Comparison of ENCODE assay signal across 14 cellular contexts in genomic region chr22:26615149-26615548, GRCh38. TPM values are rescaled to one million over a fixed set of nuclear protein-coding genes. Genes with fewer than 3 reads are reported as not detected.
DNase-seq lines count a peak whose midpoint lies in the region; ATAC-seq and TF ChIP-seq lines count a peak whose summit lies in the region.
"Had no signal": no experiment of that assay in that cellular context is flagged by ENCODE, and none has a peak within 500 bp of the region (broad histone marks: within the 10 kb centered on the region; RNA-seq: fewer than 3 reads in every experiment).

No MANE protein-coding gene starts in this region.

- CTCF ChIA-PET in IMR-90 (lab: Yijun Ruan, JAX): no interaction called here

- no peaks in the 10 kb centered on the region for H4K20me1 ChIP-seq in IMR-90 (ENCODE audit: insufficient read depth, low read length)

- H3K9me1 ChIP-seq in IMR-90 (ENCODE audit: insufficient read depth, low read length): peaks cover 14% of the 10 kb centered on the region

- H3K18ac ChIP-seq in IMR-90 (ENCODE audit: low read depth, low read length): no peak overlapping the region

- DNase-seq in GM13976 (ENCODE audit: low spot score): peak; percentile 63
- DNase-seq in IMR-90: no peak
- peak; percentile 68 for DNase-seq in germinal center (ENCODE audit: low spot score)
- no peak for DNase-seq in T1000 (lab: John Stamatoyannopoulos, UW)
- DNase-seq: heart right ventricle, right cardiac atrium had no signal

- intact Hi-C loops in IMR-90 (cut with micrococcal nuclease): no loop called here

- no peak overlapping the region for H3K4me3 ChIP-seq in IMR-90 (ENCODE audit: insufficient read depth, low read depth, low read length)
- H3K4me3 ChIP-seq: cardiac muscle cell, heart right ventricle had no signal

- TF ChIP-seq CTCF in GM13976 (IDR thresholded peaks at IDR 0.05; ENCODE audit: borderline replicate concordance, control extremely low read depth, extremely low read depth, insufficient read depth, missing control alignments) (no peak), IMR-90 (conservative IDR thresholded peaks at IDR 0.05; ENCODE audit: low read depth, low read length) (no peak)

- no peak for TF ChIP-seq POLR2A in IMR-90 (IDR thresholded peaks at IDR 0.05; ENCODE audit: low read depth, low read length)

- peaks cover 0 to 5% of the 10 kb centered on the region in 2 experiments; a peak in 1 of 4 replicates for H3K79me1 ChIP-seq in IMR-90 (ENCODE audit: low read depth in 1 of 2, low read length in 2 of 2)

- in situ Hi-C loops in GM13976 (cut with MboI; ENCODE audit: low sequenced_read_pairs, unreplicated experiment) (no loop called here), IMR-90 (cut with MboI; ENCODE audit: low sequenced_read_pairs) (no loop called here)

- no peak overlapping the region for H2BK20ac ChIP-seq in IMR-90 (ENCODE audit: low read depth, low read length)

- dilution Hi-C loops in IMR-90 (cut with HindIII; ENCODE audit: low sequenced_read_pairs, unreplicated experiment): no loop called here

- no peak overlapping the region for H2BK120ac ChIP-seq in IMR-90 (ENCODE audit: low read depth, low read length)

- WGBS in IMR-90 (ENCODE audit: extremely low coverage in 2 of 2, insufficient read length in 1 of 2), 2 experiments: no CpG with 5 or more reads among the region's 5 CpGs

- no TSS peak for BruUV-seq in IMR-90 (replicated peaks; lab: Mats Ljungman, UMichigan)

- H3K27me3 ChIP-seq in IMR-90 (ENCODE audit: control insufficient read depth, insufficient read depth, low read length): peaks cover 8% of the 10 kb centered on the region

- H2BK15ac ChIP-seq in IMR-90 (ENCODE audit: low read depth, low read length): no peak overlapping the region

- no peak overlapping the region for H3K14ac ChIP-seq in IMR-90 (replicated peaks; ENCODE audit: low read depth, low read length)

- no peak overlapping the region for H2AK9ac ChIP-seq in IMR-90 (replicated peaks; ENCODE audit: low read depth, low read length, poor library complexity)

- ATAC-seq in GM21381 (IDR thresholded peaks at IDR 0.05; ENCODE audit: unreplicated experiment): peak; percentile 63
- ATAC-seq in IMR-90 (ENCODE audit: low read depth): no peak
- no peak for ATAC-seq in HG02759 (IDR thresholded peaks at IDR 0.05; ENCODE audit: unreplicated experiment)
- ATAC-seq in GM19455 (IDR thresholded peaks at IDR 0.05; ENCODE audit: unreplicated experiment): no peak
- ATAC-seq in GM21528 (IDR thresholded peaks at IDR 0.05; ENCODE audit: low FRiP score, unreplicated experiment): no peak
- ATAC-seq: heart right ventricle, left colon, right cardiac atrium had no signal

- 0 out of 2 replicates have a peak overlapping the region, but pooled peaks have one; percentile 33 for H2AK5ac ChIP-seq in IMR-90 (ENCODE audit: low read depth, low read length)

- no peaks in the 10 kb centered on the region for H3K36me3 ChIP-seq in IMR-90 (ENCODE audit: control insufficient read depth, insufficient read depth, low read length)
- H3K36me3 ChIP-seq: cardiac muscle cell, heart right ventricle had no signal

- H2BK5ac ChIP-seq in IMR-90 (ENCODE audit: low read depth, low read length, poor library complexity, severe bottlenecking): no peak overlapping the region

- no peak overlapping the region for H4K8ac ChIP-seq in IMR-90 (ENCODE audit: low read depth in 2 of 2, low read length in 2 of 2)

- no peaks in the 10 kb centered on the region for H3K9me3 ChIP-seq in IMR-90 (ENCODE audit: control insufficient read depth, insufficient read depth, low read length)
- H3K9me3 ChIP-seq: heart right ventricle had no signal

- no peak overlapping the region for H3K23ac ChIP-seq in IMR-90 (ENCODE audit: low read depth, low read length)

- H2AFZ ChIP-seq in IMR-90 (replicated peaks; ENCODE audit: low read length, poor library complexity): no peak overlapping the region

- no peak overlapping the region for H3K27ac ChIP-seq in IMR-90 (ENCODE audit: insufficient read depth, low read length)
- H3K27ac ChIP-seq: cardiac muscle cell, heart right ventricle had no signal

- no peak overlapping the region for H3K4me2 ChIP-seq in IMR-90 (ENCODE audit: low read depth, low read length)

- H4K5ac ChIP-seq in IMR-90 (ENCODE audit: low read depth, low read length): no peak overlapping the region

- no peak overlapping the region for H4K91ac ChIP-seq in IMR-90 (ENCODE audit: insufficient read depth, low read depth, low read length)

- POLR2A ChIA-PET in IMR-90 (lab: Charles Lee; ENCODE audit: unreplicated experiment): no interaction called here

- no peak overlapping the region for H3K9ac ChIP-seq in IMR-90 (ENCODE audit: low read depth, low read length)

- no peak overlapping the region for H3K56ac ChIP-seq in IMR-90 (ENCODE audit: extremely low read depth, insufficient read depth, low read length)

- H3K4ac ChIP-seq in IMR-90 (ENCODE audit: low read depth, low read length): no peak overlapping the region

- H3K4me1 ChIP-seq in IMR-90 (ENCODE audit: control insufficient read depth, insufficient read depth, low read length): peaks cover 6% of the 10 kb centered on the region

- TF ChIP-seq RAD21 in IMR-90 (IDR thresholded peaks at IDR 0.05; ENCODE audit: low read length): no peak

TF ChIP-seq in IMR-90, 13 proteins besides CTCF, POLR2A, EP300 and RAD21:
- TF ChIP-seq CEBPB (IDR thresholded peaks at IDR 0.05; ENCODE audit: low read depth, low read length) (0 out of 2 replicates have a peak, but pooled peaks have one; percentile 19), RCOR1 (IDR thresholded peaks at IDR 0.05; ENCODE audit: insufficient replicate concordance, low read length) (no peak)

RNA-seq across cellular contexts. Expression of gene CRYBB1, which starts 2.7 kb away (rescaled TPM):
- not detected in 2 replicates for total RNA-seq in IMR-90 (2012; rRNA removed)
- not detected in 2 replicates for polyA plus RNA-seq in IMR-90 (2012; rRNA removed)
- not detected in 2 replicates for polyA plus RNA-seq in IMR-90 (2012; cell fraction: cytosol; rRNA removed)
- not detected in 2 replicates for polyA plus RNA-seq in IMR-90 (2012; cell fraction: nucleus; rRNA removed; ENCODE audit: low replicate concordance)
- total RNA-seq: cardiac muscle cell; naive thymus-derived CD8-positive, alpha-beta T cell; T-helper 2 cell treated with Interferon-gamma antibody and Interleukin-4, amounts not matched to agents 100 ng/mL and 5 ng/mL, for 36 hours had no signal
- polyA plus RNA-seq: cardiac muscle cell; naive thymus-derived CD8-positive, alpha-beta T cell had no signal

RNA-seq across cellular contexts. Expression of gene CRYBA4, which starts 6.6 kb away (rescaled TPM):
- total RNA-seq in IMR-90 (2012; rRNA removed): not detected in 2 replicates
- not detected in 2 replicates for polyA plus RNA-seq in IMR-90 (2012; rRNA removed)
- polyA plus RNA-seq in IMR-90 (2012; cell fraction: cytosol; rRNA removed): not detected in 2 replicates
- not detected in 2 replicates for polyA plus RNA-seq in IMR-90 (2012; cell fraction: nucleus; rRNA removed; ENCODE audit: low replicate concordance)
- total RNA-seq: cardiac muscle cell; left colon; naive thymus-derived CD8-positive, alpha-beta T cell; right cardiac atrium; T-helper 2 cell treated with Interferon-gamma antibody and Interleukin-4, amounts not matched to agents 100 ng/mL and 5 ng/mL, for 36 hours had no signal
- polyA plus RNA-seq: heart right ventricle, right cardiac atrium had no signal

RNA-seq across cellular contexts. Expression of gene TPST2, which starts 25.2 kb away (rescaled TPM):
- 41.7 and 42.5 TPM in 2 replicates for total RNA-seq in IMR-90 (2012; rRNA removed)
- polyA plus RNA-seq in IMR-90 (2012; rRNA removed): 63.6 and 81.1 TPM in 2 replicates
- 84.8 and 101 TPM in 2 replicates for polyA plus RNA-seq in IMR-90 (2012; cell fraction: cytosol; rRNA removed)
- polyA plus RNA-seq in IMR-90 (2012; cell fraction: nucleus; rRNA removed; ENCODE audit: low replicate concordance): 50.0 and 85.2 TPM in 2 replicates

RNA-seq across cellular contexts. Expression of gene MIAT, which starts 42.2 kb away (rescaled TPM):
- 0.54 and 1.1 TPM in 2 replicates for total RNA-seq in IMR-90 (2012; rRNA removed)
- 0.29 and 0.65 TPM in 2 replicates for polyA plus RNA-seq in IMR-90 (2012; rRNA removed)
- polyA plus RNA-seq in IMR-90 (2012; cell fraction: cytosol; rRNA removed): 0.03 and 0.09 TPM in 2 replicates
- polyA plus RNA-seq in IMR-90 (2012; cell fraction: nucleus; rRNA removed; ENCODE audit: low replicate concordance): 2.9 and 11.6 TPM in 2 replicates

Comparison
In these comparisons a context has a peak if more than half of its experiments do, and no peak if none do; other contexts are left out.
1. DNase-seq: peak in GM13976 (single experiment) and germinal center (single experiment); none in IMR-90 (single experiment) and T1000 (single experiment).